Comparison of ENCODE assay signal across 21 cellular contexts in genomic region chr10:132834311-132834761, GRCh38. TPM values are rescaled to one million over a fixed set of nuclear protein-coding genes. Genes with fewer than 3 reads are reported as not detected.
"Had no signal": no experiment of that assay in that cellular context is flagged by ENCODE, and none has a peak within 500 bp of the region (broad histone marks: within the 10 kb centered on the region; RNA-seq: fewer than 3 reads in every experiment).

No MANE protein-coding gene starts in this region.

- H3K36me3 ChIP-seq: esophagus squamous epithelium, left ventricle myocardium inferior, neural progenitor cell, prostate gland had no signal

- H3K4me2 ChIP-seq: neural progenitor cell had no signal

- H3K79me2 ChIP-seq: parathyroid adenoma had no signal

- H3K4me3 ChIP-seq: esophagus squamous epithelium, left ventricle myocardium inferior, mucosa of descending colon, neural progenitor cell, prostate gland had no signal

- DNase-seq: cerebellar nuclear complex; dermis blood vessel endothelial cell; esophagus squamous epithelium; foreskin fibroblast; immature natural killer cell; kidney; left cardiac atrium; left ventricle myocardium inferior; mucosa of descending colon; naive thymus-derived CD8-positive, alpha-beta T cell; occipital lobe; small intestine; stimulated activated CD4-positive, alpha-beta T cell treated with anti-CD3 and anti-CD28 coated beads, Interleukin-2, amount 100 ng/mL, for 48 hours; stimulated activated naive CD4-positive, alpha-beta T cell treated with Interleukin-2 at 50 U/mL for 16 hours; trophoblast cell had no signal

- H3K27ac ChIP-seq: esophagus squamous epithelium, left ventricle myocardium inferior, neural progenitor cell, parathyroid adenoma, prostate gland had no signal

- FAIRE-seq: colon, kidney, small intestine had no signal

- H2AFZ ChIP-seq: neural progenitor cell, parathyroid adenoma had no signal

- H3K4me1 ChIP-seq: neural progenitor cell, parathyroid adenoma, prostate gland had no signal

- H3K9ac ChIP-seq: neural progenitor cell, parathyroid adenoma had no signal

- ATAC-seq: left cardiac atrium; mucosa of descending colon; naive thymus-derived CD8-positive, alpha-beta T cell had no signal

- H3K9me3 ChIP-seq: esophagus squamous epithelium, left ventricle myocardium inferior, mucosa of descending colon, prostate gland had no signal

RNA-seq across cellular contexts. Expression of gene NKX6-2, which starts 48.4 kb away (rescaled TPM):
- total RNA-seq: dermis blood vessel endothelial cell; left cardiac atrium; left ventricle myocardium inferior; lung microvascular endothelial cell; mucosa of descending colon; naive thymus-derived CD8-positive, alpha-beta T cell; occipital lobe; urinary bladder had no signal
- polyA plus RNA-seq: immature natural killer cell had no signal
